In the genomic region with DNA sequence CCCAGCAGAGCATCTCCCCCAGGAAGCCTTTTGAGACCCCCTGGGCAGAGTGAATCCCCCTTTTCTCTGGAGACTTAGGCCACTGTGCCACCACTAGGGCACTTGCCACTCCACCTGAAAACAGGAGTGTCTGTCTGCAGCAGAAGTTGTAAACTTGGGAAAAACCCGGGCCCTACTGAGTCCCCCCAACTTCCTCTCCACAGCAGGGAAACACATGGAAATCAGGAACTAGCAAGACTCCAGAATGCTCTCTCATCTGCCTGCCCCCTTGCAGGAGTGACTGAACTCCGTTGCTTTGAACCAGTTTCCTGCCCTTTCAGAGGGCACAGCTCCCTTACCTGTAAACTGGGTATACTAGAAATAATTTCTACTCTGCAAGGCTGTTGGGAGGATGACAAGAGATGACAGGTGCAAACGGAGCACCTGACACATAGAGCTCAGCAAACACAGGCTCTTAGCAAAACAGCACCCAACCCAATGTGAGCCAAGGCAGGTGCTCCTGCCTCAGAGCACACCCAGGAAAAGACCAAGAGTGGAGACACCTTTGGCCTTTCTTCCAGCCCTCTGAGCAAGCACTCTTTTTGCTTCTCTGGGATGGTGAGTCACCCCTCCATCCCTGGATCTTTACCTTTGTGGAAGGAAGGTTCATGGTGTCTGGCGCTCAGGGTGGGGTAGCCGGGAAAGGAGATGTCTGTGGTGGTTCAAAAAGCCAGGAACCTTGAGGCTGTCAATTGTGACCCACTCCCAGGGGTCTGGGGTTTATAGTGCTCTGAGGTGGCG, we compare ENCODE assay signal across 9 cellular contexts. TPM values are rescaled to one million over a fixed set of nuclear protein-coding genes. Genes with fewer than 3 reads are reported as not detected.
A peak's percentile ranks its signal among the peaks of the same experiment; 100 is the strongest.
DNase-seq lines count a peak whose midpoint lies in the region; ATAC-seq and TF ChIP-seq lines count a peak whose summit lies in the region.
"Had no signal": no experiment of that assay in that cellular context is flagged by ENCODE, and none has a peak within 500 bp of the region (broad histone marks: within the 10 kb centered on the region; RNA-seq: fewer than 3 reads in every experiment).

A gene with protein sequence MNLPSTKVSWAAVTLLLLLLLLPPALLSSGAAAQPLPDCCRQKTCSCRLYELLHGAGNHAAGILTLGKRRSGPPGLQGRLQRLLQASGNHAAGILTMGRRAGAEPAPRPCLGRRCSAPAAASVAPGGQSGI (minus strand): TSS at position 736 of the 780 bp plus-strand sequence. CDS start 87 bp downstream, at position 649.

- peak within 1 kb of the TSS; percentile 72 for H3K27ac Mint-ChIP-seq in activated T-helper 2 cell treated with anti-CD3 and anti-CD28 coated beads, Interferon-gamma antibody, Interleukin-2, Interleukin-4, amounts not matched to agents 10 μg/mL and 5 μg/mL and 100 μg/mL, durations not matched to agents 14 hours and 24 hours and 36 hours

- peaks cover 15% of the 10 kb centered on the region for H3K27me3 Mint-ChIP-seq in activated T-helper 2 cell treated with anti-CD3 and anti-CD28 coated beads, Interferon-gamma antibody, Interleukin-2, Interleukin-4, amounts not matched to agents 10 μg/mL and 5 μg/mL and 100 μg/mL, durations not matched to agents 14 hours and 24 hours and 36 hours (ENCODE audit: low read depth)

- no peak within 1 kb of the TSS for H2AK5ac ChIP-seq in mesendoderm (ENCODE audit: low read length)

- no peak within 1 kb of the TSS for H4K5ac ChIP-seq in mesendoderm (ENCODE audit: low read length)

- no peak within 1 kb of the TSS for H3K18ac ChIP-seq in mesendoderm (ENCODE audit: low read length)

- H3K56ac ChIP-seq in mesendoderm (ENCODE audit: low read length): peak within 1 kb of the TSS; percentile 68

- H4K8ac ChIP-seq in mesendoderm (ENCODE audit: low read depth, low read length): no peak within 1 kb of the TSS

- H3K79me1 ChIP-seq in mesendoderm (ENCODE audit: low read length): no peaks in the 10 kb centered on the region

- H3K79me2 ChIP-seq in mesendoderm (ENCODE audit: control insufficient read depth, insufficient read depth, low read length): no peaks in the 10 kb centered on the region

- no peak within 1 kb of the TSS for H2BK120ac ChIP-seq in mesendoderm (ENCODE audit: low read depth, low read length)

- peaks cover 3% of the 10 kb centered on the region for H3K36me3 Mint-ChIP-seq in activated T-helper 2 cell treated with anti-CD3 and anti-CD28 coated beads, Interferon-gamma antibody, Interleukin-2, Interleukin-4, amounts not matched to agents 10 μg/mL and 5 μg/mL and 100 μg/mL, durations not matched to agents 14 hours and 24 hours and 36 hours (ENCODE audit: low read depth)

- H2BK5ac ChIP-seq in mesendoderm (ENCODE audit: low read length): no peak within 1 kb of the TSS

- DNase-seq in left ventricle myocardium inferior (no peak), Right ventricle myocardium superior (no peak), mesendoderm (no peak), uterus (no peak), GM19238 (ENCODE audit: insufficient read length, low spot score) (no peak), aorta (no peak)
- no peak for DNase-seq in activated T-helper 2 cell treated with anti-CD3 and anti-CD28 coated beads, Interferon-gamma antibody, Interleukin-2, Interleukin-4, amounts not matched to agents 10 μg/mL and 5 μg/mL and 100 μg/mL, durations not matched to agents 14 hours and 24 hours and 36 hours (ENCODE audit: low spot score)
- no peak for DNase-seq in central memory CD4-positive, alpha-beta T cell

- H3K9ac ChIP-seq in mesendoderm (ENCODE audit: low read length): peak within 1 kb of the TSS; percentile 31

- peak within 1 kb of the TSS; percentile 90 for H3K27ac ChIP-seq in left ventricle myocardium inferior (replicated peaks)
- no peak within 1 kb of the TSS for H3K27ac ChIP-seq in mesendoderm (ENCODE audit: low read depth, low read length)
- peak within 1 kb of the TSS in 1 of 2 donors; percentile 36 for H3K27ac ChIP-seq in uterus
- no peak within 1 kb of the TSS for H3K27ac ChIP-seq in aorta (ENCODE audit: low read depth in 1 of 2, low read length in 2 of 2)

- peak within 1 kb of the TSS; percentile 65 for H3K4me3 Mint-ChIP-seq in activated T-helper 2 cell treated with anti-CD3 and anti-CD28 coated beads, Interferon-gamma antibody, Interleukin-2, Interleukin-4, amounts not matched to agents 10 μg/mL and 5 μg/mL and 100 μg/mL, durations not matched to agents 14 hours and 24 hours and 36 hours (ENCODE audit: low read depth)

- H3K4me3 ChIP-seq in left ventricle myocardium inferior (peak within 1 kb of the TSS; percentile 68), mesendoderm (ENCODE audit: low read length) (no peak within 1 kb of the TSS), uterus (peak within 1 kb of the TSS; percentile 31 to 32), aorta (ENCODE audit: low read length in 2 of 2) (no peak within 1 kb of the TSS)

- H3K4me2 ChIP-seq in mesendoderm (ENCODE audit: low read length): no peak within 1 kb of the TSS

- H3K4me1 ChIP-seq in left ventricle myocardium inferior (peaks cover 38% of the 10 kb centered on the region), mesendoderm (ENCODE audit: control insufficient read depth, low read depth, low read length) (no peaks in the 10 kb centered on the region), uterus (peaks cover 0 to 16% of the 10 kb centered on the region in 2 donors), aorta (ENCODE audit: control insufficient read depth in 1 of 2, insufficient read depth in 2 of 2, low read length in 2 of 2) (no peaks in the 10 kb centered on the region)

- H3K9me3 Mint-ChIP-seq in activated T-helper 2 cell treated with anti-CD3 and anti-CD28 coated beads, Interferon-gamma antibody, Interleukin-2, Interleukin-4, amounts not matched to agents 10 μg/mL and 5 μg/mL and 100 μg/mL, durations not matched to agents 14 hours and 24 hours and 36 hours: no peaks in the 10 kb centered on the region

- H3K23ac ChIP-seq in mesendoderm (ENCODE audit: low read length): no peak within 1 kb of the TSS

- no peaks in the 10 kb centered on the region for H3K9me3 ChIP-seq in left ventricle myocardium inferior (replicated peaks)
- no peaks in the 10 kb centered on the region for H3K9me3 ChIP-seq in uterus
- H3K9me3 ChIP-seq in aorta (ENCODE audit: control insufficient read depth, low read length): no peaks in the 10 kb centered on the region

- H3K4ac ChIP-seq in mesendoderm (ENCODE audit: low read depth, low read length): no peak within 1 kb of the TSS

- no CpG with 5 or more reads among the region's 6 CpGs for WGBS in mesendoderm (ENCODE audit: extremely low coverage, insufficient coverage, low lambda C conversion rate)
- WGBS in aorta, 2 donors: 85 to 91% methylated on average over 6 of the region's 6 CpGs

- ATAC-seq in Right ventricle myocardium superior (ENCODE audit: poor library complexity) (no peak), aorta (ENCODE audit: low FRiP score) (no peak)

- H3K27me3 ChIP-seq in left ventricle myocardium inferior (ENCODE audit: low read depth) (peaks cover 24% of the 10 kb centered on the region), mesendoderm (ENCODE audit: insufficient read depth, low read length, poor library complexity) (peaks cover 6% of the 10 kb centered on the region), uterus (peaks cover 6 to 18% of the 10 kb centered on the region in 2 donors), aorta (ENCODE audit: control insufficient read depth in 1 of 2, insufficient read depth in 2 of 2, low read length in 1 of 2) (no peaks in the 10 kb centered on the region)

- peaks cover 29% of the 10 kb centered on the region for H3K4me1 Mint-ChIP-seq in activated T-helper 2 cell treated with anti-CD3 and anti-CD28 coated beads, Interferon-gamma antibody, Interleukin-2, Interleukin-4, amounts not matched to agents 10 μg/mL and 5 μg/mL and 100 μg/mL, durations not matched to agents 14 hours and 24 hours and 36 hours (ENCODE audit: low read depth)

- no peak for TF ChIP-seq POLR2A in uterus (IDR thresholded peaks at IDR 0.05)

- no peak for TF ChIP-seq CTCF in left ventricle myocardium inferior (IDR thresholded peaks at IDR 0.05; ENCODE audit: borderline replicate concordance)
- TF ChIP-seq CTCF in uterus (IDR thresholded peaks at IDR 0.05): no peak

- intact Hi-C loops in left ventricle myocardium inferior (cut with micrococcal nuclease) (no loop called here), Right ventricle myocardium superior (cut with DNase I) (loop anchor here (5.0 to 10.0 kb wide), 2 partner anchors 68 to 340 kb away; no protein-coding TSS in a partner anchor), uterus (cut with DNase I; ENCODE audit: low total_unique reads) (no loop called here), aorta (cut with DNase I) (no loop called here)
- intact Hi-C loops in activated T-helper 2 cell treated with anti-CD3 and anti-CD28 coated beads, Interferon-gamma antibody, Interleukin-2, Interleukin-4, amounts not matched to agents 10 μg/mL and 5 μg/mL and 100 μg/mL, durations not matched to agents 14 hours and 24 hours and 36 hours (cut with micrococcal nuclease): loop anchor here (5.0 kb wide), 1 partner anchor 68 kb away; no protein-coding TSS in a partner anchor

- H3K36me3 ChIP-seq in left ventricle myocardium inferior: no peaks in the 10 kb centered on the region
- no peaks in the 10 kb centered on the region for H3K36me3 ChIP-seq in mesendoderm (ENCODE audit: control insufficient read depth, insufficient read depth, low read length)
- no peaks in the 10 kb centered on the region for H3K36me3 ChIP-seq in uterus
- H3K36me3 ChIP-seq in aorta (ENCODE audit: control insufficient read depth in 1 of 2, insufficient read depth in 2 of 2, low read length in 1 of 2): no peaks in the 10 kb centered on the region

- H2BK15ac ChIP-seq in mesendoderm (replicated peaks; ENCODE audit: low read depth): no peak within 1 kb of the TSS

RNA-seq across cellular contexts. Expression of the gene that starts here (rescaled TPM):
- not detected for total RNA-seq in left ventricle myocardium inferior
- not detected for total RNA-seq in Right ventricle myocardium superior
- not detected in 2 replicates for total RNA-seq in activated T-helper 2 cell treated with anti-CD3 and anti-CD28 coated beads, Interferon-gamma antibody, Interleukin-2, Interleukin-4, amounts not matched to agents 10 μg/mL and 5 μg/mL and 100 μg/mL, durations not matched to agents 14 hours and 24 hours and 36 hours
- 0.22 TPM for polyA plus RNA-seq in mesendoderm (2013, experiment 1 of 2)
- polyA plus RNA-seq in mesendoderm (2013, experiment 2 of 2): 0.20 TPM
- total RNA-seq in uterus: 1 to 10 TPM in 1 of 4 donors, not detected in 3; 1.0 TPM
- not detected for total RNA-seq in aorta
- polyA plus RNA-seq in aorta: not detected
- total RNA-seq: activated CD8-positive, alpha-beta memory T cell treated with anti-CD3 and anti-CD28 coated beads for 36 hours had no signal

Comparison
In these comparisons a context has a peak if more than half of its experiments do, and no peak if none do; other contexts are left out.
1. intact Hi-C loops: an anchor here in Right ventricle myocardium superior (5.0 to 10.0 kb wide) and activated T-helper 2 cell treated with anti-CD3 and anti-CD28 coated beads, Interferon-gamma antibody, Interleukin-2, Interleukin-4, amounts not matched to agents 10 μg/mL and 5 μg/mL and 100 μg/mL, durations not matched to agents 14 hours and 24 hours and 36 hours (5.0 kb wide); none called in left ventricle myocardium inferior, uterus and aorta.
2. H3K4me3 ChIP-seq: peak in left ventricle myocardium inferior (single experiment) and uterus (2 of 2); none in mesendoderm (single experiment) and aorta (0 of 2).